Comparison of ENCODE assay signal across 1 cellular context in the genomic region with DNA sequence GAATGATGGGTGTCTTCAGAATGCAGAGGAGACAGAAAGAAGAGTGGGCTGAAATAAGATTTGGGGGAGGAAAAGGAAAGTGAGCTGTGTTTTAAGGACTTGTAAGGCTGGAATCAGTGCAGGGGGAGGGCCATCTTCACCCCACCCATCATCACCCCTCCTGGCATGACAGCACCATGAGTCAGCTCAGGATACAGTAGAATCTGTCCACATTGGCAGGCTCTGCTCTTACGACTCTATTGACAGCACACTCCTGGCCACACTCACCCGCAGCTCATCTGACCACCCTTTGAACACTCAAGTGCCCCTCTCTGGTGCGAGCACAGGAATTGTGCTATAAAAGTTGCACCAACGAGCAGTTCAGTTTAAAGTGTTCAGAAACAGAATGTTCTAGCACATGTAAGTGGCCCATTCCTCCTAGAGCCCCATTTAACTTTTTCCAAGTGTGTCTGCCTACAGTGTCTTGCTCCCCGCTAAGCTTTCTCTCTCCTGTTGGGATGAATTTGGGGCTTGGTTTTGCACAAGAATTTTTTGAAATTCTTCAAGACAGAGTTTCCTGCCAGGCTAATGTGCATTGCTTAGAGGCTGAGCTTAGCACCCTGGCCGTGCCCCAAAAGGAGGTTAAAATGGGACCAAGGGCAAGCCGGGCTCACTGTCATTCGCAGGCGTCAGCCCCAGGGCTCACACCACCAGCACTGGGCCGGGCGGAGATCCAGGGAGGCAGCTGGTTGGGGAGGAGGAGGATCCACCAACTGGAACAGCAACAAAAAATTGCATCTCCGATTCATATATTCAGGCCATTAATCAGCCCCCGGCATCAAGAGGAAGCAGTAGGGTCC.
TF ChIP-seq lines count a peak whose summit lies in the region.

No MANE protein-coding gene starts in this region.

TF ChIP-seq in IMR-90, 13 proteins besides CTCF, POLR2A, EP300 and RAD21:
- TF ChIP-seq MAZ (IDR thresholded peaks at IDR 0.05; ENCODE audit: borderline replicate concordance, low read depth, low read length) (peak; percentile 43; the same call in 1 of the 2 replicates), RCOR1 (IDR thresholded peaks at IDR 0.05; ENCODE audit: insufficient replicate concordance, low read length) (peak; percentile 27), CEBPB (IDR thresholded peaks at IDR 0.05; ENCODE audit: low read depth, low read length) (no peak), FOS (IDR thresholded peaks at IDR 0.05; ENCODE audit: low read depth, low read length) (peak; percentile 73; the same call in 1 of the 2 replicates)
